18 cellular contexts compared by ENCODE assay signal in genomic region chr19:7544626-7545025, GRCh38. TPM values are rescaled to one million over a fixed set of nuclear protein-coding genes. Genes with fewer than 3 reads are reported as not detected.
DNase-seq lines count a peak whose midpoint lies in the region; ATAC-seq and FAIRE-seq lines count a peak whose summit lies in the region.
"Had no signal": no experiment of that assay in that cellular context is flagged by ENCODE, and none has a peak within 500 bp of the region (broad histone marks: within the 10 kb centered on the region; RNA-seq: fewer than 3 reads in every experiment).

No MANE protein-coding gene starts in this region.

- H3K4me1 Mint-ChIP-seq in effector memory CD8-positive, alpha-beta T cell (ENCODE audit: low read depth in 2 of 2), result peaks cover 0 to 11% of the 10 kb centered on the region in 2 donors
- H3K4me1 Mint-ChIP-seq: nephron, WTC11 had no signal

- H3K27ac Mint-ChIP-seq in effector memory CD8-positive, alpha-beta T cell, result no peak overlapping the region
- H3K27ac Mint-ChIP-seq: nephron, WTC11 had no signal

- intact Hi-C loops in posterior vena cava (cut with DNase I), result no loop called here

- no peak for FAIRE-seq in HTR-8/SVneo (lab: Jason Lieb, UNC)
- FAIRE-seq: endometrium had no signal

- H3K36me3 Mint-ChIP-seq in effector memory CD8-positive, alpha-beta T cell (ENCODE audit: insufficient read depth), result peaks cover 18% of the 10 kb centered on the region

- H3K9me3 Mint-ChIP-seq in effector memory CD8-positive, alpha-beta T cell, result no peaks in the 10 kb centered on the region
- H3K9me3 Mint-ChIP-seq: nephron, WTC11 had no signal

- ATAC-seq in effector memory CD8-positive, alpha-beta T cell (replicated peaks), result peak; percentile 19
- ATAC-seq: body of pancreas, HCT116, WTC11 had no signal

- H3K27me3 Mint-ChIP-seq in effector memory CD8-positive, alpha-beta T cell, result no peaks in the 10 kb centered on the region

- DNase-seq in HUDEP-2 (lab: John Stamatoyannopoulos, UW; ENCODE audit: unreplicated experiment in 76 of 76), result peak in 61 of 76 experiments; percentile 22 to 73 (median 44)
- peak; percentile 82 for DNase-seq in OCI-M1 (lab: John Stamatoyannopoulos, UW)
- no peak for DNase-seq in effector memory CD8-positive, alpha-beta T cell
- peak; percentile 64 for DNase-seq in pons (ENCODE audit: low spot score)
- no peak for DNase-seq in posterior vena cava (ENCODE audit: low spot score)
- DNase-seq in NCI-H510A (lab: John Stamatoyannopoulos, UW), result no peak
- DNase-seq in HTR-8/SVneo (ENCODE audit: insufficient read length, low spot score), result no peak
- DNase-seq in NCI-H2227 (lab: John Stamatoyannopoulos, UW; ENCODE audit: unreplicated experiment), result no peak
- DNase-seq: COR-L47, NCI-H1694 treated with DMSO at 0.1 percent for 48 hours, NCI-H748 treated with DMSO at 0.1 percent for 48 hours, SHP77 treated with DMSO at 0.1 percent for 48 hours, testis had no signal

- no peak overlapping the region for H3K4me3 Mint-ChIP-seq in effector memory CD8-positive, alpha-beta T cell
- H3K4me3 Mint-ChIP-seq: nephron, WTC11 had no signal

RNA-seq across cellular contexts. Expression of gene PNPLA6, which starts 9.1 kb away (rescaled TPM):
- 10 to 100 TPM; 78.0 to 79.3 TPM for total RNA-seq in posterior vena cava

RNA-seq across cellular contexts. Expression of gene MCOLN1, which starts 22.2 kb away (rescaled TPM):
- total RNA-seq in posterior vena cava, result 10 to 100 TPM; 23.1 to 26.1 TPM

RNA-seq across cellular contexts. Expression of gene ZNF358, which starts 28.7 kb away (rescaled TPM):
- total RNA-seq in posterior vena cava, result 10 to 100 TPM; 52.3 to 55.0 TPM

RNA-seq across cellular contexts. Expression of gene CAMSAP3, which starts 51.0 kb away (rescaled TPM):
- total RNA-seq in posterior vena cava, result not detected

RNA-seq across cellular contexts. Expression of gene PEX11G, which starts 55.8 kb away (rescaled TPM):
- 1 to 10 TPM; 2.7 to 4.1 TPM for total RNA-seq in posterior vena cava

Comparison
In these comparisons a context has a peak if more than half of its experiments do, and no peak if none do; other contexts are left out.
1. DNase-seq: peak in HUDEP-2 (61 of 76), OCI-M1 (single experiment) and pons (single experiment); none in effector memory CD8-positive, alpha-beta T cell (0 of 3), posterior vena cava (single experiment), NCI-H510A (single experiment), HTR-8/SVneo (single experiment) and NCI-H2227 (single experiment).